Comparison of ENCODE assay signal across 8 cellular contexts in genomic region chr17:77088455-77089117, GRCh38. TPM values are rescaled to one million over a fixed set of nuclear protein-coding genes. Genes with fewer than 3 reads are reported as not detected.
DNase-seq lines count a peak whose midpoint lies in the region; ATAC-seq and TF ChIP-seq lines count a peak whose summit lies in the region.

No MANE protein-coding gene starts in this region.

- no peaks in the 10 kb centered on the region for H3K27me3 ChIP-seq in cardiac muscle cell
- H3K27me3 ChIP-seq in parathyroid adenoma (ENCODE audit: control insufficient read depth, insufficient read depth, low read length): no peaks in the 10 kb centered on the region
- H3K27me3 ChIP-seq in tibial nerve: no peaks in the 10 kb centered on the region

- 0 to 1% methylated on average over 39 to 40 of the region's 40 CpGs for WGBS in tibial nerve, 2 donors

- peak; percentile 93 to 96 for TF ChIP-seq EP300 in tibial nerve (IDR thresholded peaks at IDR 0.05)

- H2AFZ ChIP-seq in parathyroid adenoma: peak overlapping the region; percentile 90

- peak; percentile 47 to 70 for TF ChIP-seq POLR2A in tibial nerve (IDR thresholded peaks at IDR 0.05)

- H3K9ac ChIP-seq in parathyroid adenoma: peak overlapping the region; percentile 40

- peak; percentile 89 for ATAC-seq in HG02678 (IDR thresholded peaks at IDR 0.05; ENCODE audit: unreplicated experiment)

- H3K27ac ChIP-seq in cardiac muscle cell: peak overlapping the region; percentile 86
- H3K27ac ChIP-seq in parathyroid adenoma: peak overlapping the region; percentile 79
- peak overlapping the region; percentile 56 to 92 (median 88) for H3K27ac ChIP-seq in tibial nerve

- peak overlapping the region; percentile 67 for H3K4me3 ChIP-seq in cardiac muscle cell
- peak overlapping the region; percentile 92 for H3K4me3 ChIP-seq in parathyroid adenoma (ENCODE audit: low read depth, low read length)
- peak overlapping the region; percentile 50 to 89 (median 75) for H3K4me3 ChIP-seq in tibial nerve

- H3K9me3 ChIP-seq in cardiac muscle cell (ENCODE audit: low read depth): no peaks in the 10 kb centered on the region
- no peaks in the 10 kb centered on the region for H3K9me3 ChIP-seq in parathyroid adenoma (ENCODE audit: control insufficient read depth, low read length)
- no peaks in the 10 kb centered on the region for H3K9me3 ChIP-seq in tibial nerve

- TF ChIP-seq CTCF in GM12873 (IDR thresholded peaks at IDR 0.05; ENCODE audit: insufficient read depth, low read depth, low read length, missing control alignments): peak; percentile 78
- TF ChIP-seq CTCF in cardiac muscle cell (IDR thresholded peaks at IDR 0.05; ENCODE audit: low read depth, low read length): peak; percentile 50
- TF ChIP-seq CTCF in parathyroid adenoma (IDR thresholded peaks at IDR 0.05): peak; percentile 68
- peak; percentile 60 to 95 (median 79) for TF ChIP-seq CTCF in tibial nerve (IDR thresholded peaks at IDR 0.05)

- peaks cover 3% of the 10 kb centered on the region for H3K4me1 ChIP-seq in cardiac muscle cell (ENCODE audit: low read depth)
- peaks cover 4% of the 10 kb centered on the region for H3K4me1 ChIP-seq in parathyroid adenoma
- peaks cover 0 to 59% (median 18%) of the 10 kb centered on the region in 4 donors for H3K4me1 ChIP-seq in tibial nerve

- DNase-seq in NCI-H1105 treated with DMSO at 0.1 percent for 48 hours (lab: John Stamatoyannopoulos, UW) (peak; percentile 92), SKM-1 treated with dmso at 0.1 percent for 144 hours (lab: John Stamatoyannopoulos, UW; ENCODE audit: unreplicated experiment) (peak; percentile 94), cardiac muscle cell (ENCODE audit: low read depth in 1 of 2, low spot score in 1 of 2) (peak; percentile 96 to 98), tibial nerve (ENCODE audit: low spot score in 2 of 2) (peak; percentile 75 to 93)
- peak; percentile 73 for DNase-seq in activated naive CD8-positive, alpha-beta T cell treated with anti-CD3 and anti-CD28 coated beads, Interleukin-2, amount 50 U/mL, for 16 hours (ENCODE audit: low read depth, low spot score)

- peak overlapping the region; percentile 96 for H3K4me2 ChIP-seq in parathyroid adenoma (ENCODE audit: low read length)

- peaks cover 5% of the 10 kb centered on the region for H3K79me2 ChIP-seq in parathyroid adenoma

- H3K36me3 ChIP-seq in cardiac muscle cell: peaks cover 4% of the 10 kb centered on the region
- no peaks in the 10 kb centered on the region for H3K36me3 ChIP-seq in parathyroid adenoma (ENCODE audit: control insufficient read depth, insufficient read depth, low read length)
- peaks cover 0 to 38% (median 4%) of the 10 kb centered on the region in 3 donors for H3K36me3 ChIP-seq in tibial nerve

RNA-seq across cellular contexts. Expression of gene SEC14L1, which starts 52.2 kb away (rescaled TPM):
- 25.5 and 26.0 TPM in 2 replicates for total RNA-seq in cardiac muscle cell
- 30.0 and 32.4 TPM in 2 replicates for polyA plus RNA-seq in cardiac muscle cell
- total RNA-seq in tibial nerve: 100 to 1,000 TPM in 2 of 4 donors, 10 to 100 TPM in 2; 51.1 to 113 (median 81.7) TPM

Comparison
In these comparisons a context has a peak if more than half of its experiments do, and no peak if none do; other contexts are left out.
1. Peak in every context shown above with its lines: DNase-seq, ATAC-seq, H3K4me3 ChIP-seq and H3K27ac ChIP-seq.